Comparison of ENCODE assay signal across 14 cellular contexts in genomic region chr1:20343937-20344302, GRCh38. TPM values are rescaled to one million over a fixed set of nuclear protein-coding genes. Genes with fewer than 3 reads are reported as not detected.
DNase-seq lines count a peak whose midpoint lies in the region; ATAC-seq, FAIRE-seq and TF ChIP-seq lines count a peak whose summit lies in the region.
"Had no signal": no experiment of that assay in that cellular context is flagged by ENCODE, and none has a peak within 500 bp of the region (broad histone marks: within the 10 kb centered on the region; RNA-seq: fewer than 3 reads in every experiment).

No MANE protein-coding gene starts in this region.

- H3K36me3 ChIP-seq in CD8-positive, alpha-beta T cell (ENCODE audit: insufficient read depth, low read length): no peaks in the 10 kb centered on the region
- no peaks in the 10 kb centered on the region for H3K36me3 ChIP-seq in endothelial cell of umbilical vein (ENCODE audit: control insufficient read depth in 2 of 2, extremely low read depth in 1 of 2, insufficient read depth in 2 of 2, low read length in 2 of 2)
- H3K36me3 ChIP-seq: WERI-Rb-1 had no signal

- TF ChIP-seq POLR2A in endothelial cell of umbilical vein (IDR thresholded peaks at IDR 0.05; ENCODE audit: low read depth, low read length): no peak

- no peak overlapping the region for H3K9ac ChIP-seq in endothelial cell of umbilical vein (replicated peaks; ENCODE audit: extremely low read depth, insufficient read depth, low read length)
- H3K9ac ChIP-seq: KMS-11 had no signal

- no peak for DNase-seq in CD8-positive, alpha-beta T cell
- DNase-seq in endothelial cell of umbilical vein (ENCODE audit: low read depth, low spot score): no peak
- DNase-seq in neural crest cell (ENCODE audit: low read depth, low spot score): no peak
- DNase-seq in middle frontal gyrus (ENCODE audit: extremely low spot score, low spot score): no peak
- no peak for DNase-seq in epidermal melanocyte (ENCODE audit: insufficient read length, low spot score)
- DNase-seq in coronary artery (ENCODE audit: low spot score): no peak
- DNase-seq in dermis blood vessel endothelial cell: no peak
- DNase-seq: activated CD8-positive, alpha-beta memory T cell treated with anti-CD3 and anti-CD28 coated beads for 24 hours; foreskin keratinocyte; NCI-H1105 had no signal

- no peak for TF ChIP-seq CTCF in CD8-positive, alpha-beta T cell (IDR thresholded peaks at IDR 0.05)
- TF ChIP-seq CTCF in endothelial cell of umbilical vein (IDR thresholded peaks at IDR 0.05; ENCODE audit: extremely low read depth in 1 of 2, insufficient read depth in 1 of 2, low read depth in 1 of 2, low read length in 2 of 2) (no peak), neural crest cell (conservative IDR thresholded peaks at IDR 0.05) (no peak), coronary artery (IDR thresholded peaks at IDR 0.05) (no peak)

- H3K4me1 ChIP-seq in CD8-positive, alpha-beta T cell (ENCODE audit: insufficient read depth, low read length): no peaks in the 10 kb centered on the region
- H3K4me1 ChIP-seq in endothelial cell of umbilical vein (ENCODE audit: control insufficient read depth, extremely low read depth, insufficient read depth, low read length): no peaks in the 10 kb centered on the region
- H3K4me1 ChIP-seq: foreskin keratinocyte had no signal

- peaks cover 8% of the 10 kb centered on the region for H3K9me3 Mint-ChIP-seq in CD8-positive, alpha-beta T cell
- H3K9me3 Mint-ChIP-seq in IgD-negative memory B cell: peaks cover 0 to 8% (median 3%) of the 10 kb centered on the region in 3 donors
- H3K9me3 Mint-ChIP-seq in neural crest cell: peaks cover 3% of the 10 kb centered on the region

- H3K4me3 ChIP-seq in CD8-positive, alpha-beta T cell (ENCODE audit: low read depth, low read length): no peak overlapping the region
- no peak overlapping the region for H3K4me3 ChIP-seq in endothelial cell of umbilical vein (replicated peaks in 1 of 3; ENCODE audit: insufficient read depth in 1 of 3, low read depth in 1 of 3, low read length in 3 of 3)
- no peak overlapping the region for H3K4me3 ChIP-seq in coronary artery

- H3K27ac ChIP-seq in CD8-positive, alpha-beta T cell (ENCODE audit: low read depth, low read length): no peak overlapping the region
- H3K27ac ChIP-seq in endothelial cell of umbilical vein (ENCODE audit: insufficient read depth, low read depth, low read length): no peak overlapping the region
- H3K27ac ChIP-seq in coronary artery: no peak overlapping the region
- H3K27ac ChIP-seq: foreskin keratinocyte, KMS-11, WERI-Rb-1 had no signal

- no peak overlapping the region for H3K27ac Mint-ChIP-seq in CD8-positive, alpha-beta T cell
- H3K27ac Mint-ChIP-seq in IgD-negative memory B cell (peak overlapping the region in 1 of 3 donors; percentile 17), neural crest cell (ENCODE audit: unreplicated experiment) (peak overlapping the region; percentile 85)

- dilution Hi-C loops in endothelial cell of umbilical vein (cut with MboI; ENCODE audit: extremely low pct_ligation_motif_present, low sequenced_read_pairs): no loop called here

- no peak overlapping the region for H3K4me2 ChIP-seq in endothelial cell of umbilical vein (ENCODE audit: insufficient read depth, low read length)
- H3K4me2 ChIP-seq: KMS-11 had no signal

- peak overlapping the region; percentile 53 for H3K4me3 Mint-ChIP-seq in CD8-positive, alpha-beta T cell
- peak overlapping the region in 3 of 4 donors; percentile 40 to 87 (median 78) for H3K4me3 Mint-ChIP-seq in IgD-negative memory B cell
- no peak overlapping the region for H3K4me3 Mint-ChIP-seq in neural crest cell

- peaks cover 33% of the 10 kb centered on the region for H3K27me3 Mint-ChIP-seq in CD8-positive, alpha-beta T cell (ENCODE audit: low read depth)
- H3K27me3 Mint-ChIP-seq in IgD-negative memory B cell (peaks cover 15% of the 10 kb centered on the region), neural crest cell (ENCODE audit: low read depth) (peaks cover 29% of the 10 kb centered on the region)

- H3K9me3 ChIP-seq in CD8-positive, alpha-beta T cell (ENCODE audit: low read length): no peaks in the 10 kb centered on the region
- no peaks in the 10 kb centered on the region for H3K9me3 ChIP-seq in endothelial cell of umbilical vein (replicated peaks; ENCODE audit: control insufficient read depth, insufficient read depth, low read length)

- no TSS peak for BruUV-seq in endothelial cell of umbilical vein (replicated peaks; lab: Mats Ljungman, UMichigan)

- CTCF ChIA-PET in CD8-positive, alpha-beta T cell (lab: Charles Lee): no interaction called here
- CTCF ChIA-PET in endothelial cell of umbilical vein (lab: Charles Lee): interaction anchor here (1.0 to 1.6 kb wide), 2 partner anchors 12 to 18 kb away, joined by 3 to 5 read pairs; no protein-coding TSS in a partner anchor

- intact Hi-C loops in CD8-positive, alpha-beta T cell (cut with DNase I, micrococcal nuclease): no loop called here
- intact Hi-C loops in endothelial cell of umbilical vein (cut with micrococcal nuclease): no loop called here

- peaks cover 7% of the 10 kb centered on the region for H3K4me1 Mint-ChIP-seq in CD8-positive, alpha-beta T cell (ENCODE audit: low read depth)
- H3K4me1 Mint-ChIP-seq in IgD-negative memory B cell (peaks cover 0 to 3% (median 2%) of the 10 kb centered on the region in 3 donors), neural crest cell (peaks cover 22% of the 10 kb centered on the region)

- H3K9me1 ChIP-seq in endothelial cell of umbilical vein (replicated peaks; ENCODE audit: control insufficient read depth, extremely low read depth, insufficient read depth, low read length): no peaks in the 10 kb centered on the region

- FAIRE-seq in endothelial cell of umbilical vein (lab: Jason Lieb, UNC): no peak

- H3K36me3 Mint-ChIP-seq in CD8-positive, alpha-beta T cell: no peaks in the 10 kb centered on the region
- H3K36me3 Mint-ChIP-seq in IgD-negative memory B cell (peaks cover 2% of the 10 kb centered on the region), neural crest cell (ENCODE audit: low read depth) (no peaks in the 10 kb centered on the region)

- no peak for ATAC-seq in CD8-positive, alpha-beta T cell

- H3K79me2 ChIP-seq in endothelial cell of umbilical vein (ENCODE audit: control insufficient read depth, insufficient read depth, low read length): no peaks in the 10 kb centered on the region

- POLR2A ChIA-PET in CD8-positive, alpha-beta T cell (lab: Charles Lee): no interaction called here
- POLR2A ChIA-PET in endothelial cell of umbilical vein (lab: Charles Lee): no interaction called here

- peak overlapping the region; percentile 3 for H2AFZ ChIP-seq in endothelial cell of umbilical vein (ENCODE audit: low read depth, low read length)

- H4K20me1 ChIP-seq in endothelial cell of umbilical vein (replicated peaks; ENCODE audit: control insufficient read depth, extremely low read depth, insufficient read depth, low read length): no peaks in the 10 kb centered on the region

- no peaks in the 10 kb centered on the region for H3K27me3 ChIP-seq in CD8-positive, alpha-beta T cell (ENCODE audit: insufficient read depth, low read length)
- H3K27me3 ChIP-seq in endothelial cell of umbilical vein (ENCODE audit: control insufficient read depth in 2 of 2, insufficient read depth in 2 of 2, low read length in 2 of 2): no peaks in the 10 kb centered on the region

TF ChIP-seq in endothelial cell of umbilical vein, 7 proteins besides CTCF, POLR2A, EP300 and RAD21:
- no peak for TF ChIP-seq GATA2 (IDR thresholded peaks at IDR 0.05; ENCODE audit: insufficient read depth, insufficient read length, low read depth, low read length)
- TF ChIP-seq JUN (IDR thresholded peaks at IDR 0.05; ENCODE audit: borderline replicate concordance, insufficient read depth, insufficient read length, low read depth): no peak
- no peak for TF ChIP-seq MYC (IDR thresholded peaks at IDR 0.05; ENCODE audit: low read depth, low read length)

RNA-seq across cellular contexts. Expression of gene VWA5B1, which starts 53.2 kb away (rescaled TPM):
- not detected for total RNA-seq in CD8-positive, alpha-beta T cell
- polyA plus RNA-seq in IgD-negative memory B cell: not detected
- total RNA-seq in endothelial cell of umbilical vein: not detected in 2 replicates
- not detected in 2 replicates for polyA plus RNA-seq in endothelial cell of umbilical vein
- polyA plus RNA-seq in endothelial cell of umbilical vein (2011; cell fraction: cytosol; rRNA removed): not detected in 2 replicates
- not detected in 2 replicates for polyA plus RNA-seq in endothelial cell of umbilical vein (2011; cell fraction: nucleus; rRNA removed)
- not detected in 2 replicates for polyA plus RNA-seq in endothelial cell of umbilical vein (2012)
- not detected in 2 replicates for polyA minus RNA-seq in endothelial cell of umbilical vein
- not detected for polyA minus RNA-seq in endothelial cell of umbilical vein (2011; cell fraction: cytosol; rRNA and poly(A)+ RNA removed)
- not detected in 2 replicates for polyA minus RNA-seq in endothelial cell of umbilical vein (2011; cell fraction: nucleus; rRNA and poly(A)+ RNA removed)
- 0.30 and 0.44 TPM in 2 replicates for total RNA-seq in neural crest cell
- not detected in 2 replicates for total RNA-seq in dermis blood vessel endothelial cell
- total RNA-seq: foreskin keratinocyte, mononuclear cell had no signal
- polyA plus RNA-seq: foreskin keratinocyte had no signal
